ENCODE assay signal across 2 cellular contexts in genomic region chr2:85771486-85771885, GRCh38.
TF ChIP-seq lines count a peak whose summit lies in the region.

No MANE protein-coding gene starts in this region.

TF ChIP-seq in SK-N-SH treated with all-trans-retinoic acid at 6 μM for 48 hours, 23 proteins besides CTCF, POLR2A, EP300 and RAD21 (continued from another document):
- TF ChIP-seq, protein P1, sequence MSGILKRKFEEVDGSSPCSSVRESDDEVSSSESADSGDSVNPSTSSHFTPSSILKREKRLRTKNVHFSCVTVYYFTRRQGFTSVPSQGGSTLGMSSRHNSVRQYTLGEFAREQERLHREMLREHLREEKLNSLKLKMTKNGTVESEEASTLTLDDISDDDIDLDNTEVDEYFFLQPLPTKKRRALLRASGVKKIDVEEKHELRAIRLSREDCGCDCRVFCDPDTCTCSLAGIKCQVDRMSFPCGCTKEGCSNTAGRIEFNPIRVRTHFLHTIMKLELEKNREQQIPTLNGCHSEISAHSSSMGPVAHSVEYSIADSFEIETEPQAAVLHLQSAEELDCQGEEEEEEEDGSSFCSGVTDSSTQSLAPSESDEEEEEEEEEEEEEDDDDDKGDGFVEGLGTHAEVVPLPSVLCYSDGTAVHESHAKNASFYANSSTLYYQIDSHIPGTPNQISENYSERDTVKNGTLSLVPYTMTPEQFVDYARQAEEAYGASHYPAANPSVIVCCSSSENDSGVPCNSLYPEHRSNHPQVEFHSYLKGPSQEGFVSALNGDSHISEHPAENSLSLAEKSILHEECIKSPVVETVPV (CRISPR knock-in tag; IDR thresholded peaks at IDR 0.05), result no peak
- TF ChIP-seq ISL1 (CRISPR knock-in tag; IDR thresholded peaks at IDR 0.05), result no peak
- TF ChIP-seq ZFP30 (CRISPR knock-in tag; IDR thresholded peaks at IDR 0.05), result no peak
- no peak for TF ChIP-seq POU6F1 (CRISPR knock-in tag; IDR thresholded peaks at IDR 0.05; ENCODE audit: borderline replicate concordance, low read depth)
- no peak for TF ChIP-seq TOX (CRISPR knock-in tag; IDR thresholded peaks at IDR 0.05; ENCODE audit: borderline replicate concordance)
- TF ChIP-seq ZNF565 (CRISPR knock-in tag; conservative IDR thresholded peaks at IDR 0.05; ENCODE audit: low read depth), result no peak
- TF ChIP-seq SNAI2 (CRISPR knock-in tag; IDR thresholded peaks at IDR 0.05), result no peak
- TF ChIP-seq ZFP3 (CRISPR knock-in tag; IDR thresholded peaks at IDR 0.05), result no peak
- no peak for TF ChIP-seq CREB5 (CRISPR knock-in tag; IDR thresholded peaks at IDR 0.05; ENCODE audit: low read depth)
- TF ChIP-seq GLIS3 (CRISPR knock-in tag; IDR thresholded peaks at IDR 0.05), result no peak
- TF ChIP-seq ZNF70 (CRISPR knock-in tag; IDR thresholded peaks at IDR 0.05), result no peak

TF ChIP-seq in WTC11, 78 proteins besides CTCF, POLR2A, EP300 and RAD21 (continued from another document):
- TF ChIP-seq, protein P2, sequence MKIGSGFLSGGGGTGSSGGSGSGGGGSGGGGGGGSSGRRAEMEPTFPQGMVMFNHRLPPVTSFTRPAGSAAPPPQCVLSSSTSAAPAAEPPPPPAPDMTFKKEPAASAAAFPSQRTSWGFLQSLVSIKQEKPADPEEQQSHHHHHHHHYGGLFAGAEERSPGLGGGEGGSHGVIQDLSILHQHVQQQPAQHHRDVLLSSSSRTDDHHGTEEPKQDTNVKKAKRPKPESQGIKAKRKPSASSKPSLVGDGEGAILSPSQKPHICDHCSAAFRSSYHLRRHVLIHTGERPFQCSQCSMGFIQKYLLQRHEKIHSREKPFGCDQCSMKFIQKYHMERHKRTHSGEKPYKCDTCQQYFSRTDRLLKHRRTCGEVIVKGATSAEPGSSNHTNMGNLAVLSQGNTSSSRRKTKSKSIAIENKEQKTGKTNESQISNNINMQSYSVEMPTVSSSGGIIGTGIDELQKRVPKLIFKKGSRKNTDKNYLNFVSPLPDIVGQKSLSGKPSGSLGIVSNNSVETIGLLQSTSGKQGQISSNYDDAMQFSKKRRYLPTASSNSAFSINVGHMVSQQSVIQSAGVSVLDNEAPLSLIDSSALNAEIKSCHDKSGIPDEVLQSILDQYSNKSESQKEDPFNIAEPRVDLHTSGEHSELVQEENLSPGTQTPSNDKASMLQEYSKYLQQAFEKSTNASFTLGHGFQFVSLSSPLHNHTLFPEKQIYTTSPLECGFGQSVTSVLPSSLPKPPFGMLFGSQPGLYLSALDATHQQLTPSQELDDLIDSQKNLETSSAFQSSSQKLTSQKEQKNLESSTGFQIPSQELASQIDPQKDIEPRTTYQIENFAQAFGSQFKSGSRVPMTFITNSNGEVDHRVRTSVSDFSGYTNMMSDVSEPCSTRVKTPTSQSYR (CRISPR knock-in tag; IDR thresholded peaks at IDR 0.05), result no peak
- TF ChIP-seq, protein P3, sequence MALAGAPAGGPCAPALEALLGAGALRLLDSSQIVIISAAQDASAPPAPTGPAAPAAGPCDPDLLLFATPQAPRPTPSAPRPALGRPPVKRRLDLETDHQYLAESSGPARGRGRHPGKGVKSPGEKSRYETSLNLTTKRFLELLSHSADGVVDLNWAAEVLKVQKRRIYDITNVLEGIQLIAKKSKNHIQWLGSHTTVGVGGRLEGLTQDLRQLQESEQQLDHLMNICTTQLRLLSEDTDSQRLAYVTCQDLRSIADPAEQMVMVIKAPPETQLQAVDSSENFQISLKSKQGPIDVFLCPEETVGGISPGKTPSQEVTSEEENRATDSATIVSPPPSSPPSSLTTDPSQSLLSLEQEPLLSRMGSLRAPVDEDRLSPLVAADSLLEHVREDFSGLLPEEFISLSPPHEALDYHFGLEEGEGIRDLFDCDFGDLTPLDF (CRISPR knock-in tag; IDR thresholded peaks at IDR 0.05), result no peak
- TF ChIP-seq, protein P4, sequence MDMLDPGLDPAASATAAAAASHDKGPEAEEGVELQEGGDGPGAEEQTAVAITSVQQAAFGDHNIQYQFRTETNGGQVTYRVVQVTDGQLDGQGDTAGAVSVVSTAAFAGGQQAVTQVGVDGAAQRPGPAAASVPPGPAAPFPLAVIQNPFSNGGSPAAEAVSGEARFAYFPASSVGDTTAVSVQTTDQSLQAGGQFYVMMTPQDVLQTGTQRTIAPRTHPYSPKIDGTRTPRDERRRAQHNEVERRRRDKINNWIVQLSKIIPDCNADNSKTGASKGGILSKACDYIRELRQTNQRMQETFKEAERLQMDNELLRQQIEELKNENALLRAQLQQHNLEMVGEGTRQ (CRISPR knock-in tag; IDR thresholded peaks at IDR 0.05), result no peak
- TF ChIP-seq USF1 (CRISPR knock-in tag; IDR thresholded peaks at IDR 0.05) (no peak), E2F4 (CRISPR knock-in tag; IDR thresholded peaks at IDR 0.05; ENCODE audit: borderline replicate concordance, low read depth) (no peak), TEAD1 (CRISPR knock-in tag; IDR thresholded peaks at IDR 0.05) (no peak), ZNF121 (CRISPR knock-in tag; IDR thresholded peaks at IDR 0.05) (no peak), FOXP4 (CRISPR knock-in tag; IDR thresholded peaks at IDR 0.05) (no peak), KAT7 (CRISPR knock-in tag; IDR thresholded peaks at IDR 0.05; ENCODE audit: borderline replicate concordance) (no peak)
